Comparison of ENCODE assay signal across 14 cellular contexts in the genomic region with DNA sequence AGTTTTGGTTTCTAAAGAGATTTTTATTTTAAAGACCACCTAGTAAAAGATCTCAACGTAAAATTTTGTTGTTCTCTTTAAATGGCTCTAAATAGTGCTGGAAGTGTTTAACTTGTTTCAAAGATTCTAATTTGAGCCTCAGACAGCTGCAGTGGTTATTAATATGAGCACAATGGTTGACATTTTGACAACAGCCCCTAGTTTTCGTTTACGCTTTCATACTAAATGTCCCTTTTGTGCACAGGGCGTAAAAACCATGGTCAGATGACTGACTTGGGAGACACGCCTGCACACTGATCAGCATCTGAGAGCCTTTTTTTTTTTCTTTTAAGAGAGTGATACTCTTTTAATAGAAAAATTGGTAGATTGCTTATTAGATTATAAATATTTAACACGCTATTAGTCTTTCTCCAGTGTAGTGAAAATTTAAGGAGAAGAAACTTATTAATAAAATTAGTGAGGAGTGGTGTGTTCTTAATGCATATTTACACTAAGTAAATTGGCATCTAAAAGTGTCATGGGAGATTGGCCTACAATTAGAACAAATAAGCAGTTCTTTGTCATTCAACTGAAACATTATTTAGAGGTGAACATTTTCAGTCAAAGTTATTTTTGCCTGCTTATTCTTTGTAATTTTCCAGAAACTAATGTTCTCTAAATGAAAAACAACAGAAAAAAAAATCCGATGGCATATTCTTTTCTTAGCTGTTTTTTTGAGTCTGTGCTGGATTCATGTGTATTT.
DNase-seq lines count a peak whose midpoint lies in the region; ATAC-seq, FAIRE-seq and TF ChIP-seq lines count a peak whose summit lies in the region.
"Had no signal": no experiment of that assay in that cellular context is flagged by ENCODE, and none has a peak within 500 bp of the region (broad histone marks: within the 10 kb centered on the region; RNA-seq: fewer than 3 reads in every experiment).

No MANE protein-coding gene starts in this region.

- H3K36me3 ChIP-seq in pancreas (no peaks in the 10 kb centered on the region), neural progenitor cell (no peaks in the 10 kb centered on the region)
- H3K36me3 ChIP-seq: upper lobe of right lung had no signal

- WGBS in pancreas, 2 donors, result 71 to 72% methylated on average over 7 of the region's 7 CpGs

- TF ChIP-seq CTCF in neural crest cell (conservative IDR thresholded peaks at IDR 0.05), result no peak
- TF ChIP-seq CTCF in pancreas (IDR thresholded peaks at IDR 0.05), result no peak
- no peak for TF ChIP-seq CTCF in neural progenitor cell (IDR thresholded peaks at IDR 0.05)

- H3K27ac Mint-ChIP-seq in neural crest cell (ENCODE audit: unreplicated experiment) (peak overlapping the region; percentile 17), neural progenitor cell (no peak overlapping the region)
- H3K27ac Mint-ChIP-seq in activated CD4-positive, alpha-beta T cell treated with anti-CD3 and anti-CD28 coated beads, Interleukin-2, amount 10 ng/mL, durations not matched to agents 7 days and 5 days, result no peak overlapping the region
- H3K27ac Mint-ChIP-seq: activated CD4-positive, alpha-beta T cell treated with anti-CD3 and anti-CD28 coated beads, Interleukin-2, amount 10 ng/mL, durations not matched to agents 24 days and 14 days; activated naive CD4-positive, alpha-beta T cell treated with anti-CD3 and anti-CD28 coated beads, Interleukin-2, amount 50 U/mL, for 24 hours had no signal

- H3K4me1 Mint-ChIP-seq in neural crest cell, result peaks cover 33% of the 10 kb centered on the region
- peaks cover 24% of the 10 kb centered on the region for H3K4me1 Mint-ChIP-seq in neural progenitor cell
- no peaks in the 10 kb centered on the region for H3K4me1 Mint-ChIP-seq in activated CD4-positive, alpha-beta T cell treated with anti-CD3 and anti-CD28 coated beads, Interleukin-2, amount 10 ng/mL, durations not matched to agents 7 days and 5 days
- H3K4me1 Mint-ChIP-seq: activated CD4-positive, alpha-beta T cell treated with anti-CD3 and anti-CD28 coated beads, Interleukin-2, amount 10 ng/mL, durations not matched to agents 24 days and 14 days; activated naive CD4-positive, alpha-beta T cell treated with anti-CD3 and anti-CD28 coated beads, Interleukin-2, amount 50 U/mL, for 24 hours had no signal

- H3K4me2 ChIP-seq in neural progenitor cell, result no peak overlapping the region

- no peaks in the 10 kb centered on the region for H3K27me3 ChIP-seq in pancreas
- H3K27me3 ChIP-seq in neural progenitor cell, result no peaks in the 10 kb centered on the region
- H3K27me3 ChIP-seq: upper lobe of right lung had no signal

- ATAC-seq in GM18511 (IDR thresholded peaks at IDR 0.05; ENCODE audit: unreplicated experiment), result peak; percentile 84
- peak; percentile 69 for ATAC-seq in GM21717 (IDR thresholded peaks at IDR 0.05; ENCODE audit: unreplicated experiment)
- ATAC-seq in HG03575 (IDR thresholded peaks at IDR 0.05; ENCODE audit: extremely low read depth, insufficient number of reproducible peaks, low FRiP score, unreplicated experiment), result peak; percentile 70
- ATAC-seq in pancreas, result no peak
- ATAC-seq: Right ventricle myocardium inferior, upper lobe of right lung had no signal

- H3K27ac ChIP-seq in pancreas (no peak overlapping the region), neural progenitor cell (no peak overlapping the region)
- H3K27ac ChIP-seq: upper lobe of right lung had no signal

- intact Hi-C loops in pancreas (cut with DNase I), result no loop called here

- POLR2A ChIA-PET in activated CD4-positive, alpha-beta T cell treated with anti-CD3 and anti-CD28 coated beads, Interleukin-2, amount 10 ng/mL, durations not matched to agents 7 days and 5 days (lab: Charles Lee), result no interaction called here

- peaks cover 10% of the 10 kb centered on the region for H3K36me3 Mint-ChIP-seq in neural crest cell (ENCODE audit: low read depth)
- H3K36me3 Mint-ChIP-seq in neural progenitor cell, result peaks cover 4% of the 10 kb centered on the region
- no peaks in the 10 kb centered on the region for H3K36me3 Mint-ChIP-seq in activated CD4-positive, alpha-beta T cell treated with anti-CD3 and anti-CD28 coated beads, Interleukin-2, amount 10 ng/mL, durations not matched to agents 7 days and 5 days (ENCODE audit: low read depth)
- H3K36me3 Mint-ChIP-seq: activated naive CD4-positive, alpha-beta T cell treated with anti-CD3 and anti-CD28 coated beads, Interleukin-2, amount 50 U/mL, for 24 hours had no signal

- CTCF ChIA-PET in activated CD4-positive, alpha-beta T cell treated with anti-CD3 and anti-CD28 coated beads, Interleukin-2, amount 10 ng/mL, durations not matched to agents 7 days and 5 days (lab: Charles Lee), result no interaction called here

- no peaks in the 10 kb centered on the region for H3K79me2 ChIP-seq in neural progenitor cell (ENCODE audit: low read depth)

- no peak overlapping the region for H3K9ac ChIP-seq in neural progenitor cell

- H3K4me3 ChIP-seq in pancreas (no peak overlapping the region), neural progenitor cell (no peak overlapping the region)
- H3K4me3 ChIP-seq: upper lobe of right lung had no signal

- no peaks in the 10 kb centered on the region for H4K20me1 ChIP-seq in neural progenitor cell (ENCODE audit: low read depth)

- H3K9me3 ChIP-seq in pancreas, result no peaks in the 10 kb centered on the region
- H3K9me3 ChIP-seq in neural progenitor cell (ENCODE audit: low read depth), result no peaks in the 10 kb centered on the region
- H3K9me3 ChIP-seq: upper lobe of right lung had no signal

- H3K4me1 ChIP-seq in pancreas, result peaks cover 10 to 32% (median 12%) of the 10 kb centered on the region in 3 donors
- no peaks in the 10 kb centered on the region for H3K4me1 ChIP-seq in neural progenitor cell
- H3K4me1 ChIP-seq: upper lobe of right lung had no signal

- H3K4me3 Mint-ChIP-seq in neural crest cell (peak overlapping the region; percentile 5), neural progenitor cell (no peak overlapping the region)
- no peak overlapping the region for H3K4me3 Mint-ChIP-seq in activated CD4-positive, alpha-beta T cell treated with anti-CD3 and anti-CD28 coated beads, Interleukin-2, amount 10 ng/mL, durations not matched to agents 7 days and 5 days
- H3K4me3 Mint-ChIP-seq: activated CD4-positive, alpha-beta T cell treated with anti-CD3 and anti-CD28 coated beads, Interleukin-2, amount 10 ng/mL, durations not matched to agents 24 days and 14 days; activated naive CD4-positive, alpha-beta T cell treated with anti-CD3 and anti-CD28 coated beads, Interleukin-2, amount 50 U/mL, for 24 hours had no signal

- H3K27me3 Mint-ChIP-seq in neural crest cell (ENCODE audit: low read depth) (no peaks in the 10 kb centered on the region), neural progenitor cell (ENCODE audit: insufficient read depth, low read depth) (peaks cover 2% of the 10 kb centered on the region)
- H3K27me3 Mint-ChIP-seq in activated CD4-positive, alpha-beta T cell treated with anti-CD3 and anti-CD28 coated beads, Interleukin-2, amount 10 ng/mL, durations not matched to agents 7 days and 5 days, result peaks cover 1% of the 10 kb centered on the region
- H3K27me3 Mint-ChIP-seq: activated CD4-positive, alpha-beta T cell treated with anti-CD3 and anti-CD28 coated beads, Interleukin-2, amount 10 ng/mL, durations not matched to agents 24 days and 14 days had no signal

- H2AFZ ChIP-seq in neural progenitor cell (replicated peaks), result no peak overlapping the region

- no peaks in the 10 kb centered on the region for H3F3A ChIP-seq in neural progenitor cell (ENCODE audit: low read depth)

- no peak for DNase-seq in neural crest cell (ENCODE audit: low read depth, low spot score)
- no peak for DNase-seq in pancreas
- DNase-seq in activated CD4-positive, CD25-positive, alpha-beta regulatory T cell (lab: John Stamatoyannopoulos, UW), result no peak
- no peak for DNase-seq in neural progenitor cell (ENCODE audit: low spot score)
- no peak for DNase-seq in activated CD4-positive, alpha-beta T cell treated with anti-CD3 and anti-CD28 coated beads, Interleukin-2, amount 10 ng/mL, durations not matched to agents 7 days and 5 days
- DNase-seq: activated CD4-positive, alpha-beta T cell treated with anti-CD3 and anti-CD28 coated beads, Interleukin-2, amount 10 ng/mL, durations not matched to agents 24 days and 14 days; NCI-H146; upper lobe of right lung had no signal

- H3K9me3 Mint-ChIP-seq in neural crest cell (peaks cover 8% of the 10 kb centered on the region), neural progenitor cell (peaks cover 11% of the 10 kb centered on the region)
- H3K9me3 Mint-ChIP-seq in activated CD4-positive, alpha-beta T cell treated with anti-CD3 and anti-CD28 coated beads, Interleukin-2, amount 10 ng/mL, durations not matched to agents 7 days and 5 days, result no peaks in the 10 kb centered on the region
- H3K9me3 Mint-ChIP-seq: activated CD4-positive, alpha-beta T cell treated with anti-CD3 and anti-CD28 coated beads, Interleukin-2, amount 10 ng/mL, durations not matched to agents 24 days and 14 days; activated naive CD4-positive, alpha-beta T cell treated with anti-CD3 and anti-CD28 coated beads, Interleukin-2, amount 50 U/mL, for 24 hours had no signal

- FAIRE-seq in pancreas (lab: Jason Lieb, UNC), result no peak
- FAIRE-seq: endometrium had no signal

Comparison
In these comparisons a context has a peak if more than half of its experiments do, and no peak if none do; other contexts are left out.
1. ATAC-seq: peak in GM18511 (single experiment), GM21717 (single experiment) and HG03575 (single experiment); none in pancreas (0 of 4).